In the genomic region with DNA sequence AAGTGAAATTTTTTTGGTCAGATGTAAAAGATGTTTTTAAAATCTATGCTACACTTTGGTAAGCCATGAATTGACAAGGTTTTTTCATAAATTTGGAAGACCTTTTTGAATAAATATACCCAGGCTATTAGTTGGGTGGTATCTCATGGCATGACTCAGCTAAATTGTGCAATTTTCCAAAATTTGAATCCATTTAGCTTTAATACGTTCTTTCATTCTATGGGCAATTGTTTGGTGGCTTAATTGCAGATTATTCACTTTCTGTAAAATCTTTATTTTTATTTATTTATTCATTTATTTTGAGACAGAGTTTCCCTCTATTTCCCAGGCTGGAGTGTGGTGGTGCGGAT, we compare ENCODE assay signal across 3 cellular contexts.
TF ChIP-seq lines count a peak whose summit lies in the region.

No MANE protein-coding gene starts in this region.

TF ChIP-seq in SK-N-SH, 30 proteins besides CTCF, POLR2A, EP300 and RAD21 (continues in another document):
- TF ChIP-seq FOXM1 (IDR thresholded peaks at IDR 0.05; ENCODE audit: low read depth) (no peak), TAF1 (IDR thresholded peaks at IDR 0.05; ENCODE audit: borderline replicate concordance, low read depth, low read length) (no peak), MAX (IDR thresholded peaks at IDR 0.05; ENCODE audit: low read depth) (no peak), FOSL2 (IDR thresholded peaks at IDR 0.05; ENCODE audit: borderline replicate concordance, low read depth) (no peak), GATA2 (CRISPR knock-in tag; IDR thresholded peaks at IDR 0.05) (no peak), RXRA (IDR thresholded peaks at IDR 0.05; ENCODE audit: borderline replicate concordance, low read depth) (no peak), EZH2phosphoT487 (IDR thresholded peaks at IDR 0.05; ENCODE audit: borderline replicate concordance, low read depth) (no peak), YY1 (IDR thresholded peaks at IDR 0.05; ENCODE audit: low read depth) (no peak), MXI1 (IDR thresholded peaks at IDR 0.05; ENCODE audit: low read depth, low read length) (no peak), JUND (IDR thresholded peaks at IDR 0.05) (no peak), POLR2AphosphoS5 (IDR thresholded peaks at IDR 0.05; ENCODE audit: low read depth, low read length) (no peak), USF1 (IDR thresholded peaks at IDR 0.05; ENCODE audit: borderline replicate concordance, low read depth) (no peak), TEAD4 (IDR thresholded peaks at IDR 0.05; ENCODE audit: borderline replicate concordance, insufficient read depth) (no peak)
- TF ChIP-seq, protein P1, sequence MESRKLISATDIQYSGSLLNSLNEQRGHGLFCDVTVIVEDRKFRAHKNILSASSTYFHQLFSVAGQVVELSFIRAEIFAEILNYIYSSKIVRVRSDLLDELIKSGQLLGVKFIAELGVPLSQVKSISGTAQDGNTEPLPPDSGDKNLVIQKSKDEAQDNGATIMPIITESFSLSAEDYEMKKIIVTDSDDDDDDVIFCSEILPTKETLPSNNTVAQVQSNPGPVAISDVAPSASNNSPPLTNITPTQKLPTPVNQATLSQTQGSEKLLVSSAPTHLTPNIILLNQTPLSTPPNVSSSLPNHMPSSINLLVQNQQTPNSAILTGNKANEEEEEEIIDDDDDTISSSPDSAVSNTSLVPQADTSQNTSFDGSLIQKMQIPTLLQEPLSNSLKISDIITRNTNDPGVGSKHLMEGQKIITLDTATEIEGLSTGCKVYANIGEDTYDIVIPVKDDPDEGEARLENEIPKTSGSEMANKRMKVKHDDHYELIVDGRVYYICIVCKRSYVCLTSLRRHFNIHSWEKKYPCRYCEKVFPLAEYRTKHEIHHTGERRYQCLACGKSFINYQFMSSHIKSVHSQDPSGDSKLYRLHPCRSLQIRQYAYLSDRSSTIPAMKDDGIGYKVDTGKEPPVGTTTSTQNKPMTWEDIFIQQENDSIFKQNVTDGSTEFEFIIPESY (IDR thresholded peaks at IDR 0.05; ENCODE audit: borderline replicate concordance, low read depth) = no peak

TF ChIP-seq in SK-N-SH treated with all-trans-retinoic acid at 6 μM for 48 hours, 23 proteins besides CTCF, POLR2A, EP300 and RAD21:
- TF ChIP-seq POU6F1 (CRISPR knock-in tag; IDR thresholded peaks at IDR 0.05; ENCODE audit: borderline replicate concordance, low read depth) (no peak), ESRRG (CRISPR knock-in tag; IDR thresholded peaks at IDR 0.05) (no peak), CREB5 (CRISPR knock-in tag; IDR thresholded peaks at IDR 0.05; ENCODE audit: low read depth) (no peak), ISL1 (CRISPR knock-in tag; IDR thresholded peaks at IDR 0.05) (no peak), OSR1 (CRISPR knock-in tag; IDR thresholded peaks at IDR 0.05) (no peak), TCF4 (CRISPR knock-in tag; IDR thresholded peaks at IDR 0.05; ENCODE audit: borderline replicate concordance) (no peak), ARNTL (CRISPR knock-in tag; IDR thresholded peaks at IDR 0.05; ENCODE audit: borderline replicate concordance, low read depth) (no peak), RARB (CRISPR knock-in tag; IDR thresholded peaks at IDR 0.05) (no peak), BACH2 (CRISPR knock-in tag; IDR thresholded peaks at IDR 0.05; ENCODE audit: borderline replicate concordance) (no peak)
- TF ChIP-seq, protein P2, sequence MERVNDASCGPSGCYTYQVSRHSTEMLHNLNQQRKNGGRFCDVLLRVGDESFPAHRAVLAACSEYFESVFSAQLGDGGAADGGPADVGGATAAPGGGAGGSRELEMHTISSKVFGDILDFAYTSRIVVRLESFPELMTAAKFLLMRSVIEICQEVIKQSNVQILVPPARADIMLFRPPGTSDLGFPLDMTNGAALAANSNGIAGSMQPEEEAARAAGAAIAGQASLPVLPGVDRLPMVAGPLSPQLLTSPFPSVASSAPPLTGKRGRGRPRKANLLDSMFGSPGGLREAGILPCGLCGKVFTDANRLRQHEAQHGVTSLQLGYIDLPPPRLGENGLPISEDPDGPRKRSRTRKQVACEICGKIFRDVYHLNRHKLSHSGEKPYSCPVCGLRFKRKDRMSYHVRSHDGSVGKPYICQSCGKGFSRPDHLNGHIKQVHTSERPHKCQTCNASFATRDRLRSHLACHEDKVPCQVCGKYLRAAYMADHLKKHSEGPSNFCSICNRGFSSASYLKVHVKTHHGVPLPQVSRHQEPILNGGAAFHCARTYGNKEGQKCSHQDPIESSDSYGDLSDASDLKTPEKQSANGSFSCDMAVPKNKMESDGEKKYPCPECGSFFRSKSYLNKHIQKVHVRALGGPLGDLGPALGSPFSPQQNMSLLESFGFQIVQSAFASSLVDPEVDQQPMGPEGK (CRISPR knock-in tag; IDR thresholded peaks at IDR 0.05; ENCODE audit: borderline replicate concordance) = no peak

TF ChIP-seq in K562, 482 proteins besides CTCF, POLR2A, EP300 and RAD21 (continued from another document and continues in another):
- TF ChIP-seq ZNF133 (CRISPR knock-in tag; IDR thresholded peaks at IDR 0.05) (no peak), RBM22 (IDR thresholded peaks at IDR 0.05; ENCODE audit: low read depth, low read length, poor library complexity, severe bottlenecking) (no peak), IRF9 (tag; IDR thresholded peaks at IDR 0.05) (no peak), HCFC1 (IDR thresholded peaks at IDR 0.05; ENCODE audit: low read depth, low read length) (no peak), ZNF707 (CRISPR knock-in tag; conservative IDR thresholded peaks at IDR 0.05) (no peak), WHSC1 (IDR thresholded peaks at IDR 0.05; ENCODE audit: low read length) (no peak), CHD4 (IDR thresholded peaks at IDR 0.05; ENCODE audit: insufficient read depth, insufficient replicate concordance, low read depth, low read length, poor library complexity, severe bottlenecking) (no peak), TCFL5 (CRISPR knock-in tag; conservative IDR thresholded peaks at IDR 0.05) (no peak), NFE2L1 (tag; IDR thresholded peaks at IDR 0.05; ENCODE audit: borderline replicate concordance, low read depth) (peak; percentile 44; the same call in 1 of the 2 replicates), NFE2 (IDR thresholded peaks at IDR 0.05; ENCODE audit: low read depth) (0 out of 2 replicates have a peak, but pooled peaks have one; percentile 19), FOXP4 (CRISPR knock-in tag; IDR thresholded peaks at IDR 0.05; ENCODE audit: borderline replicate concordance) (no peak), NR1H2 (CRISPR knock-in tag; IDR thresholded peaks at IDR 0.05) (no peak), ZNF316 (IDR thresholded peaks at IDR 0.05) (peak; percentile 25; the same call in 1 of the 2 replicates), MAFK (IDR thresholded peaks at IDR 0.05; ENCODE audit: low read length) (peak; percentile 36; the same call in 1 of the 2 replicates), RREB1 (CRISPR knock-in tag; IDR thresholded peaks at IDR 0.05) (no peak), ZNF592 (IDR thresholded peaks at IDR 0.05) (no peak), HNRNPL (IDR thresholded peaks at IDR 0.05; ENCODE audit: low read depth, low read length) (no peak), RBM34 (IDR thresholded peaks at IDR 0.05; ENCODE audit: borderline replicate concordance, insufficient read depth, low read length) (no peak), ZNF518B (CRISPR knock-in tag; IDR thresholded peaks at IDR 0.05) (no peak)
